Comparison of ENCODE assay signal across 9 cellular contexts in the genomic region with DNA sequence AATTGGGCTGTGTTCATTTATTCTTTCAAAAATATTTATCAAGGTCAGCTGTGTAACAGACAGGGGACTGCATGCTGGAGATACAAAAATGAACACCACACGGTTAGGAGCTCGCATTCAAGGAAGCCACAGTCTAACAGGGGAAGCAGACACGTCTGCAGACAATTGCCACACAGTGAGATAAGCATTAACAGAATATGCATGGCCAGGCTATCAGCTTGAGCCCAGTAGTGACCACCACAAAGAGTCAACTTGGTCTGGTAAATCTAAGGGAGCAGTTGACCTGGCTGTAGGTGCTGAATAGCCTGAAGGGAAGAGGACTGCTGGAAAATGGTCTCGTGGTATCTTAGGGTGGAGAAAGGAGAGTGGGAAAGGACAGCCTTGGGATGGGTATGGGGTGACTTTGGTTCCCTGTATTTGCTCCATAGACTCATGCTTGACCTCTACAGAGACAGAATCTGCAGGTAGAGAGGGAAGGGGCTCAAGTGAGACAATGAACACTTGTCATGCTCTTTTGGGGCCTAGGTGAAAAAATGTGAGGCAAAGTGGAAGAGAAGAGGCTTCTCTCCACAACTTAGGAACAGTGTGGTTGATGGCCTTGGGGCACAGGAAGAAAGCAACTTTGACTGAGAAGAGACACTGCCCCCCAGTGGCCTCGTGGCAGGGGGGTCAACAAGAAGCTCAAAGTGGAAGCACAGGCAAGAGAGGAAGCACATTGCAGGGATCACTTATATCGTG. TPM values are rescaled to one million over a fixed set of nuclear protein-coding genes. Genes with fewer than 3 reads are reported as not detected.
DNase-seq lines count a peak whose midpoint lies in the region; ATAC-seq, FAIRE-seq and TF ChIP-seq lines count a peak whose summit lies in the region.
"Had no signal": no experiment of that assay in that cellular context is flagged by ENCODE, and none has a peak within 500 bp of the region (broad histone marks: within the 10 kb centered on the region; RNA-seq: fewer than 3 reads in every experiment).

No MANE protein-coding gene starts in this region.

- CTCF ChIA-PET in activated B cell treated with CpG ODN at 0.5 μM for 24 hours (lab: Charles Lee) = interaction anchor here (0.6 to 11.3 kb wide), 24 partner anchors 10 to 338 kb away, joined by 3 to 562 read pairs (median 4); a partner anchor contains a TSS

- intact Hi-C loops in activated B cell treated with CpG ODN at 0.5 μM for 24 hours (cut with micrococcal nuclease) = loop anchor here (1.0 to 5.0 kb wide), 2 partner anchors 336 to 695 kb away; no protein-coding TSS in a partner anchor
- intact Hi-C loops in left colon (cut with DNase I, micrococcal nuclease) = loop anchor here in 1 of 2 donors (5.0 kb wide), 1 partner anchor 180 kb away; a partner anchor contains a TSS

- FAIRE-seq in bronchial epithelial cell (lab: Jason Lieb, UNC) = no peak
- FAIRE-seq: islet of Langerhans had no signal

- DNase-seq in GM12864 (ENCODE audit: low read depth) (peak; percentile 53), NCI-H345 (lab: John Stamatoyannopoulos, UW) (peak; percentile 68), activated B cell treated with CpG ODN at 0.5 μM for 24 hours (peak; percentile 54), bronchial epithelial cell (ENCODE audit: low read depth) (peak; percentile 60), left colon (peak; percentile 43 to 75), 8988T (no peak)
- DNase-seq in stimulated activated CD4-positive, alpha-beta T cell treated with anti-CD3 and anti-CD28 coated beads, TNF-alpha, amount 100 ng/mL, for 1 hour (ENCODE audit: low read depth in 3 of 3, low spot score in 1 of 3) = peak; percentile 18 to 56 (median 25)

- H3K4me3 Mint-ChIP-seq in activated B cell treated with CpG ODN at 0.5 μM for 24 hours = no peak overlapping the region

- H3K36me3 ChIP-seq in bronchial epithelial cell (ENCODE audit: control insufficient read depth, insufficient read depth, low read length) = no peaks in the 10 kb centered on the region

- POLR2A ChIA-PET in activated B cell treated with CpG ODN at 0.5 μM for 24 hours (lab: Charles Lee) = interaction anchor here (1.3 to 2.2 kb wide), 2 partner anchors 180 to 186 kb away, joined by 5 to 29 read pairs; no protein-coding TSS in a partner anchor

- H3K4me1 Mint-ChIP-seq in activated B cell treated with CpG ODN at 0.5 μM for 24 hours = peaks cover 10% of the 10 kb centered on the region

- H3K27ac Mint-ChIP-seq in activated B cell treated with CpG ODN at 0.5 μM for 24 hours = no peak overlapping the region

- no peaks in the 10 kb centered on the region for H3K36me3 Mint-ChIP-seq in activated B cell treated with CpG ODN at 0.5 μM for 24 hours (ENCODE audit: low read depth)

- H3K4me3 ChIP-seq in GM12864 (ENCODE audit: low read depth, low read length) (no peak overlapping the region), bronchial epithelial cell (ENCODE audit: low read depth, low read length) (no peak overlapping the region)

- H3K9me3 Mint-ChIP-seq in activated B cell treated with CpG ODN at 0.5 μM for 24 hours = no peaks in the 10 kb centered on the region

- H3K27me3 Mint-ChIP-seq in activated B cell treated with CpG ODN at 0.5 μM for 24 hours = no peaks in the 10 kb centered on the region

- no peaks in the 10 kb centered on the region for H3K27me3 ChIP-seq in bronchial epithelial cell (ENCODE audit: control insufficient read depth, insufficient read depth, low read length)

- ATAC-seq in HG03060 (IDR thresholded peaks at IDR 0.05; ENCODE audit: low read depth, unreplicated experiment) (peak; percentile 60), activated B cell treated with CpG ODN at 0.5 μM for 24 hours (ENCODE audit: low read depth) (peak; percentile 88), left colon (peak; percentile 76)

- TF ChIP-seq CTCF in GM12864 (IDR thresholded peaks at IDR 0.05; ENCODE audit: low read depth, low read length, missing control alignments) = peak; percentile 89
- TF ChIP-seq CTCF in activated B cell treated with CpG ODN at 0.5 μM for 24 hours (IDR thresholded peaks at IDR 0.05) = peak; percentile 53
- TF ChIP-seq CTCF in bronchial epithelial cell (IDR thresholded peaks at IDR 0.05; ENCODE audit: insufficient read depth, low read length, severe bottlenecking) = peak; percentile 84

RNA-seq across cellular contexts. Expression of a gene that starts 7.6 kb away (rescaled TPM):
- total RNA-seq in activated B cell treated with CpG ODN at 0.5 μM for 24 hours (1.9 and 2.9 TPM in 2 replicates), bronchial epithelial cell (2.4 and 18.8 TPM in 2 replicates), left colon (10 to 100 TPM in 1 of 2 donors, 1 to 10 TPM in 1; 9.4 to 15.4 TPM)

RNA-seq across cellular contexts. Expression of a gene that starts 57.1 kb away (rescaled TPM):
- total RNA-seq in activated B cell treated with CpG ODN at 0.5 μM for 24 hours (265 and 266 TPM in 2 replicates), bronchial epithelial cell (78.1 and 96.9 TPM in 2 replicates), left colon (10 to 100 TPM; 92.4 to 95.8 TPM)
